17 cellular contexts compared by ENCODE assay signal in the genomic region with DNA sequence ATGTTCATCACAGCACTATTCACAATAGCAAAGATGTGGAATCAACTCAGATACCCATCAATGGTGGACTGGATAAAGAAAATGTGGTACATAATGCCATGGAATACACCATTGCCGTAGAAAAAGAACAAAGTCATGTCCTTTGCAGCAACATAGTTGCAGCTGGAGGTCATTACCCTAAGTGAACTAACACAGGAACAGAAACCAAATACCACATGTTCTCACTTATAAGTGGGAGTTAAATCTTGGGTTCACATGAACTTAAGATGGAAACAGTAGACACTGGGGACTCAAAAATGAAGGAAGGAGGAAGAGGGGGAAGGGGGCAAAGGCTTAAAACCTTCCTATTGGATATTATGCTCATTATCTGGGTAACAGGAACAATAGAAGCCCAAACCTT.
"Had no signal": no experiment of that assay in that cellular context is flagged by ENCODE, and none has a peak within 500 bp of the region (broad histone marks: within the 10 kb centered on the region; RNA-seq: fewer than 3 reads in every experiment).

No MANE protein-coding gene starts in this region.

- H3K4me1 Mint-ChIP-seq: activated naive CD4-positive, alpha-beta T cell treated with anti-CD3 and anti-CD28 coated beads, Interleukin-2, amount 10 ng/mL, durations not matched to agents 7 days and 5 days; stimulated activated naive CD8-positive, alpha-beta T cell treated with anti-CD3 and anti-CD28 coated beads, Interleukin-15, amount 100 ng/mL, for 72 hours had no signal

- DNase-seq: activated CD4-positive, alpha-beta T cell treated with anti-CD3 and anti-CD28 coated beads for 4 hours; activated CD4-positive, alpha-beta T cell treated with anti-CD3 and anti-CD28 coated beads, Interleukin-2, amount 50 U/mL, for 48 hours; activated CD4-positive, CD25-positive, alpha-beta regulatory T cell; activated effector memory CD4-positive, alpha-beta T cell treated with Interleukin-2 at 50 U/mL for 16 hours; activated naive CD4-positive, alpha-beta T cell treated with anti-CD3 and anti-CD28 coated beads, Interleukin-2, amount 10 ng/mL, durations not matched to agents 7 days and 5 days; activated T-cell treated with anti-CD3 and anti-CD28 coated beads, Interleukin-2, amount 50 U/mL, for 72 hours; amygdala; colonic mucosa; esophagus squamous epithelium; hypothalamus; midbrain; stimulated activated CD4-positive, alpha-beta T cell treated with anti-CD3 and anti-CD28 coated beads, Interleukin-4, amount 100 ng/mL, for 24 hours; stimulated activated naive CD8-positive, alpha-beta T cell treated with anti-CD3 and anti-CD28 coated beads, Interleukin-15, amount 100 ng/mL, for 72 hours; T1000; tibial artery had no signal

- H3K4me3 Mint-ChIP-seq: activated naive CD4-positive, alpha-beta T cell treated with anti-CD3 and anti-CD28 coated beads, Interleukin-2, amount 10 ng/mL, durations not matched to agents 7 days and 5 days; activated T-cell treated with anti-CD3 and anti-CD28 coated beads, Interleukin-2, amount 50 U/mL, for 72 hours; natural killer cell treated with Interleukin-12 subunit alpha and Interleukin-12 subunit beta and Interleukin-15 and Interleukin-18, amount 100 ng/mL, for 72 hours; stimulated activated naive CD8-positive, alpha-beta T cell treated with anti-CD3 and anti-CD28 coated beads, Interleukin-15, amount 100 ng/mL, for 72 hours had no signal

- H3K9me3 Mint-ChIP-seq: activated naive CD4-positive, alpha-beta T cell treated with anti-CD3 and anti-CD28 coated beads, Interleukin-2, amount 10 ng/mL, durations not matched to agents 7 days and 5 days; activated T-cell treated with anti-CD3 and anti-CD28 coated beads, Interleukin-2, amount 50 U/mL, for 72 hours; natural killer cell treated with Interleukin-12 subunit alpha and Interleukin-12 subunit beta and Interleukin-15 and Interleukin-18, amount 100 ng/mL, for 72 hours; stimulated activated naive CD8-positive, alpha-beta T cell treated with anti-CD3 and anti-CD28 coated beads, Interleukin-15, amount 100 ng/mL, for 72 hours had no signal

- H3K36me3 Mint-ChIP-seq: activated naive CD4-positive, alpha-beta T cell treated with anti-CD3 and anti-CD28 coated beads, Interleukin-2, amount 10 ng/mL, durations not matched to agents 7 days and 5 days; natural killer cell treated with Interleukin-12 subunit alpha and Interleukin-12 subunit beta and Interleukin-15 and Interleukin-18, amount 100 ng/mL, for 72 hours had no signal

- ATAC-seq: activated T-cell treated with anti-CD3 and anti-CD28 coated beads, Interleukin-2, amount 50 U/mL, for 72 hours; gastroesophageal sphincter; natural killer cell treated with Interleukin-12 subunit alpha and Interleukin-12 subunit beta and Interleukin-15 and Interleukin-18, amount 100 ng/mL, for 72 hours; stimulated activated naive CD8-positive, alpha-beta T cell treated with anti-CD3 and anti-CD28 coated beads, Interleukin-15, amount 100 ng/mL, for 72 hours had no signal

- H3K27ac Mint-ChIP-seq: activated naive CD4-positive, alpha-beta T cell treated with anti-CD3 and anti-CD28 coated beads, Interleukin-2, amount 10 ng/mL, durations not matched to agents 7 days and 5 days; activated T-cell treated with anti-CD3 and anti-CD28 coated beads, Interleukin-2, amount 50 U/mL, for 72 hours; natural killer cell treated with Interleukin-12 subunit alpha and Interleukin-12 subunit beta and Interleukin-15 and Interleukin-18, amount 100 ng/mL, for 72 hours had no signal
